ENCODE assay signal across 22 cellular contexts in the genomic region with DNA sequence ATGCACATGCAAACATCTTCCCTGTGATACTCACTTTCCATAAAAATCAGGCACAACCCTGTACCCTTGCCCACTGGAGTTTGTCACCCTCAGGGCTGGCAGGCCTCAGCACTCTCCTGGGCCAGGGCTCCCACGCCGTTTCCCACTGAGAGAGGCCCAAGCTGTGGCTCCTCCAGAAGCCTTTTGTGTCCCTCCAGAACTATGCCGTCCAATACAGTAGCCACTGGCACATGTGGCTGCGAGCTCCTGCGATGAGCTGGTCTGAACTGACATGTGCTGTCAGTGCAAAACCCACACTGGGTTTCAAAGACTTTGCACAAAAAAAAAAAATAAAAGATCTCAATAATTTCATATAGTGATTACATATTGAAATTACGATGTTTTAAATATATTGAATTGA. TPM values are rescaled to one million over a fixed set of nuclear protein-coding genes. Genes with fewer than 3 reads are reported as not detected.
DNase-seq lines count a peak whose midpoint lies in the region; ATAC-seq, FAIRE-seq and TF ChIP-seq lines count a peak whose summit lies in the region.
"Had no signal": no experiment of that assay in that cellular context is flagged by ENCODE, and none has a peak within 500 bp of the region (broad histone marks: within the 10 kb centered on the region; RNA-seq: fewer than 3 reads in every experiment).

No MANE protein-coding gene starts in this region.

- no peak for TF ChIP-seq POLR2A in K562 (conservative IDR thresholded peaks at IDR 0.05)

- POLR2A ChIA-PET in K562 (lab: Yijun Ruan, JAX), result no interaction called here
- POLR2A ChIA-PET in activated CD4-positive, alpha-beta memory T cell treated with anti-CD3 and anti-CD28 coated beads, Interleukin-2, amount 10 ng/mL, durations not matched to agents 7 days and 5 days (lab: Charles Lee), result no interaction called here

- TF ChIP-seq EP300 in K562 (IDR thresholded peaks at IDR 0.05; ENCODE audit: low read length), result no peak

- H3K9me3 ChIP-seq in K562 (replicated peaks; ENCODE audit: control insufficient read depth, insufficient read depth, low read depth, low read length) (no peaks in the 10 kb centered on the region), keratinocyte (ENCODE audit: control insufficient read depth, low read depth, low read length) (no peaks in the 10 kb centered on the region)
- H3K9me3 ChIP-seq: BE2C; BLaER1 treated with 17β-estradiol and CSF1 and Interleukin-3, amounts not matched to agents 10 nM and 100 nM; HAP-1 had no signal

- peak overlapping the region in 1 of 2 experiments; percentile 29; a peak in 1 of 4 replicates for H3K9ac ChIP-seq in K562 (ENCODE audit: insufficient read depth in 1 of 2, low read depth in 2 of 2, low read length in 2 of 2)
- H3K9ac ChIP-seq in keratinocyte (ENCODE audit: control insufficient read depth, extremely low read depth, insufficient read depth, low read length), result no peak overlapping the region
- H3K9ac ChIP-seq: BLaER1 treated with 17β-estradiol and CSF1 and Interleukin-3, amounts not matched to agents 10 nM and 100 nM had no signal

- H3K4me3 ChIP-seq in K562 (no peak overlapping the region), keratinocyte (ENCODE audit: control insufficient read depth in 2 of 3, extremely low read depth in 1 of 3, insufficient read depth in 2 of 3, low read depth in 1 of 3, low read length in 3 of 3) (no peak overlapping the region)
- H3K4me3 ChIP-seq: BLaER1 treated with 17β-estradiol and CSF1 and Interleukin-3, amounts not matched to agents 10 nM and 100 nM; GM12878; HAP-1 had no signal

- no peak for TF ChIP-seq RAD21 in K562 (CRISPR knock-in tag; conservative IDR thresholded peaks at IDR 0.05 in 1 of 2, IDR thresholded peaks at IDR 0.05 in 1 of 2)

- H4K20me1 ChIP-seq in K562 (replicated peaks; ENCODE audit: control insufficient read depth, insufficient read depth, low read length) (no peaks in the 10 kb centered on the region), keratinocyte (ENCODE audit: control insufficient read depth, extremely low read depth, insufficient read depth, low read length) (no peaks in the 10 kb centered on the region)
- H4K20me1 ChIP-seq: BLaER1 treated with 17β-estradiol and CSF1 and Interleukin-3, amounts not matched to agents 10 nM and 100 nM had no signal

- dilution Hi-C loops in keratinocyte (cut with MboI; ENCODE audit: extremely low pct_ligation_motif_present, low sequenced_read_pairs), result no loop called here

- no peak overlapping the region for H3K4me3 Mint-ChIP-seq in activated naive CD4-positive, alpha-beta T cell treated with anti-CD3 and anti-CD28 coated beads, Interleukin-2, amount 10 ng/mL, durations not matched to agents 7 days and 5 days
- no peak overlapping the region for H3K4me3 Mint-ChIP-seq in activated CD4-positive, alpha-beta memory T cell treated with anti-CD3 and anti-CD28 coated beads, Interleukin-2, amount 10 ng/mL, durations not matched to agents 7 days and 5 days
- H3K4me3 Mint-ChIP-seq: CD14-positive monocyte; CD4-positive, alpha-beta T cell; CD8-positive, alpha-beta memory T cell; HFFc6 had no signal

- H3K9me1 ChIP-seq in K562 (ENCODE audit: control insufficient read depth, insufficient read depth, low read length) (no peaks in the 10 kb centered on the region), keratinocyte (ENCODE audit: control insufficient read depth, extremely low read depth, insufficient read depth, low read length) (no peaks in the 10 kb centered on the region)

- H3K4me1 Mint-ChIP-seq in activated naive CD4-positive, alpha-beta T cell treated with anti-CD3 and anti-CD28 coated beads, Interleukin-2, amount 10 ng/mL, durations not matched to agents 7 days and 5 days, result no peaks in the 10 kb centered on the region
- H3K4me1 Mint-ChIP-seq in activated CD4-positive, alpha-beta memory T cell treated with anti-CD3 and anti-CD28 coated beads, Interleukin-2, amount 10 ng/mL, durations not matched to agents 7 days and 5 days, result peaks cover 1% of the 10 kb centered on the region

- H3K27me3 Mint-ChIP-seq in activated naive CD4-positive, alpha-beta T cell treated with anti-CD3 and anti-CD28 coated beads, Interleukin-2, amount 10 ng/mL, durations not matched to agents 7 days and 5 days, result peaks cover 9% of the 10 kb centered on the region
- peaks cover 11% of the 10 kb centered on the region for H3K27me3 Mint-ChIP-seq in activated CD4-positive, alpha-beta memory T cell treated with anti-CD3 and anti-CD28 coated beads, Interleukin-2, amount 10 ng/mL, durations not matched to agents 7 days and 5 days

- H3K79me2 ChIP-seq in K562 (ENCODE audit: control insufficient read depth, insufficient read depth, low read length) (no peaks in the 10 kb centered on the region), keratinocyte (ENCODE audit: control insufficient read depth, insufficient read depth, low read length) (no peaks in the 10 kb centered on the region)

- peaks cover 3 to 13% of the 10 kb centered on the region in 2 experiments; a peak in 4 of 5 replicates for H3K4me1 ChIP-seq in K562 (replicated peaks in 1 of 2; ENCODE audit: control insufficient read depth in 2 of 2, insufficient read depth in 2 of 2, low read length in 2 of 2)
- H3K4me1 ChIP-seq in keratinocyte (ENCODE audit: control insufficient read depth, extremely low read depth, insufficient read depth, low read length), result peaks cover 36% of the 10 kb centered on the region
- H3K4me1 ChIP-seq: BE2C; BLaER1 treated with 17β-estradiol and CSF1 and Interleukin-3, amounts not matched to agents 10 nM and 100 nM; HAP-1 had no signal

- no TSS peak for BruUV-seq in K562 (replicated peaks; lab: Mats Ljungman, UMichigan)

- CTCF ChIA-PET in K562 (lab: Yijun Ruan, JAX; ENCODE audit: low intra/inter-chr PET ratio), result no interaction called here
- CTCF ChIA-PET in activated naive CD4-positive, alpha-beta T cell treated with anti-CD3 and anti-CD28 coated beads, Interleukin-2, amount 10 ng/mL, durations not matched to agents 7 days and 5 days (lab: Charles Lee), result interaction anchor here (0.9 kb wide), 1 partner anchor 23 kb away, joined by 4 read pairs; no protein-coding TSS in a partner anchor
- CTCF ChIA-PET in activated CD4-positive, alpha-beta memory T cell treated with anti-CD3 and anti-CD28 coated beads, Interleukin-2, amount 10 ng/mL, durations not matched to agents 7 days and 5 days (lab: Charles Lee), result interaction anchor here (1.6 kb wide), 1 partner anchor 34 kb away, joined by 5 read pairs; no protein-coding TSS in a partner anchor

- H3K4me2 ChIP-seq in K562 (ENCODE audit: insufficient read depth, low read length), result no peak overlapping the region
- H3K4me2 ChIP-seq in keratinocyte (ENCODE audit: control insufficient read depth, extremely low read depth, insufficient read depth, low read depth, low read length), result no peak overlapping the region
- H3K4me2 ChIP-seq: BLaER1 treated with 17β-estradiol and CSF1 and Interleukin-3, amounts not matched to agents 10 nM and 100 nM had no signal

- no peaks in the 10 kb centered on the region for H3K9me3 Mint-ChIP-seq in activated naive CD4-positive, alpha-beta T cell treated with anti-CD3 and anti-CD28 coated beads, Interleukin-2, amount 10 ng/mL, durations not matched to agents 7 days and 5 days
- H3K9me3 Mint-ChIP-seq in activated CD4-positive, alpha-beta memory T cell treated with anti-CD3 and anti-CD28 coated beads, Interleukin-2, amount 10 ng/mL, durations not matched to agents 7 days and 5 days, result no peaks in the 10 kb centered on the region
- H3K9me3 Mint-ChIP-seq: CD14-positive monocyte; CD4-positive, alpha-beta T cell; HFFc6 had no signal

- H3K27ac ChIP-seq in K562 (ENCODE audit: extremely low read depth, low read depth, low read length) (no peak overlapping the region), keratinocyte (ENCODE audit: control insufficient read depth, insufficient read depth, low read length) (no peak overlapping the region)
- H3K27ac ChIP-seq: BLaER1 treated with 17β-estradiol and CSF1 and Interleukin-3, amounts not matched to agents 10 nM and 100 nM had no signal

- FAIRE-seq in K562 (lab: Jason Lieb, UNC) (no peak), keratinocyte (lab: Jason Lieb, UNC) (no peak)
- FAIRE-seq: D721Med, GM12878, H54 had no signal

- H3K36me3 ChIP-seq in K562 (ENCODE audit: control insufficient read depth, insufficient read depth, low read length) (no peaks in the 10 kb centered on the region), keratinocyte (ENCODE audit: control insufficient read depth in 2 of 2, extremely low read depth in 1 of 2, insufficient read depth in 2 of 2, low read length in 2 of 2) (no peaks in the 10 kb centered on the region)
- H3K36me3 ChIP-seq: BE2C; BLaER1 treated with 17β-estradiol and CSF1 and Interleukin-3, amounts not matched to agents 10 nM and 100 nM; HAP-1 had no signal

- H3K27ac Mint-ChIP-seq in activated naive CD4-positive, alpha-beta T cell treated with anti-CD3 and anti-CD28 coated beads, Interleukin-2, amount 10 ng/mL, durations not matched to agents 7 days and 5 days, result no peak overlapping the region
- H3K27ac Mint-ChIP-seq in activated CD4-positive, alpha-beta memory T cell treated with anti-CD3 and anti-CD28 coated beads, Interleukin-2, amount 10 ng/mL, durations not matched to agents 7 days and 5 days, result no peak overlapping the region
- H3K27ac Mint-ChIP-seq: CD14-positive monocyte; CD4-positive, alpha-beta T cell; CD8-positive, alpha-beta memory T cell; HFFc6 had no signal

- H2AFZ ChIP-seq in K562 (ENCODE audit: low read depth, low read length), result peak overlapping the region; percentile 42
- peak overlapping the region; percentile 67 for H2AFZ ChIP-seq in keratinocyte (ENCODE audit: control insufficient read depth, low read length)

- in situ Hi-C loops in K562 (cut with MboI), result no loop called here

- 60% methylated on average over 6 of the region's 6 CpGs for WGBS in K562 (ENCODE audit: insufficient coverage, low coverage, missing lambda C conversion rate)

- intact Hi-C loops in K562 (cut with micrococcal nuclease), result no loop called here

- ATAC-seq in K562 (no peak), HG02642 (IDR thresholded peaks at IDR 0.05; ENCODE audit: poor library complexity, unreplicated experiment) (no peak)
- ATAC-seq: GM12878 had no signal

- H3K36me3 Mint-ChIP-seq in activated naive CD4-positive, alpha-beta T cell treated with anti-CD3 and anti-CD28 coated beads, Interleukin-2, amount 10 ng/mL, durations not matched to agents 7 days and 5 days, result no peaks in the 10 kb centered on the region
- no peaks in the 10 kb centered on the region for H3K36me3 Mint-ChIP-seq in activated CD4-positive, alpha-beta memory T cell treated with anti-CD3 and anti-CD28 coated beads, Interleukin-2, amount 10 ng/mL, durations not matched to agents 7 days and 5 days (ENCODE audit: low read depth)
- H3K36me3 Mint-ChIP-seq: CD14-positive monocyte; CD8-positive, alpha-beta memory T cell had no signal

- H3K27me3 ChIP-seq in K562 (ENCODE audit: control insufficient read depth in 2 of 2, insufficient read depth in 2 of 2, low read length in 2 of 2) (no peaks in the 10 kb centered on the region), keratinocyte (ENCODE audit: control insufficient read depth, extremely low read depth, insufficient read depth, low read length) (no peaks in the 10 kb centered on the region)
- H3K27me3 ChIP-seq: BE2C; BLaER1 treated with 17β-estradiol and CSF1 and Interleukin-3, amounts not matched to agents 10 nM and 100 nM had no signal

- DNase-seq in AG20443 (ENCODE audit: low spot score), result peak; percentile 14
- DNase-seq in K562 (ENCODE audit: extremely low read depth in 1 of 4, low spot score in 3 of 4), result no peak
- DNase-seq in keratinocyte (ENCODE audit: low read depth, low spot score), result no peak
- no peak for DNase-seq in activated naive CD4-positive, alpha-beta T cell treated with anti-CD3 and anti-CD28 coated beads, Interleukin-2, amount 10 ng/mL, durations not matched to agents 7 days and 5 days
- no peak for DNase-seq in activated CD4-positive, alpha-beta memory T cell treated with anti-CD3 and anti-CD28 coated beads, Interleukin-2, amount 10 ng/mL, durations not matched to agents 7 days and 5 days
- DNase-seq: AML-193; BE2C; CD4-positive, alpha-beta T cell; CD8-positive, alpha-beta memory T cell; DMS 273 treated with DMSO at 0.1 percent for 48 hours; DMS79; EL; GDM1; GOT3; HFFc6 had no signal

- TF ChIP-seq CTCF in K562 (IDR thresholded peaks at IDR 0.05 in 2 of 3, conservative IDR thresholded peaks at IDR 0.05 in 1 of 3; ENCODE audit: insufficient read depth in 2 of 3, low read depth in 1 of 3, low read length in 3 of 3) (no peak), keratinocyte (optimal IDR thresholded peaks at IDR 0.05 in 1 of 3, IDR thresholded peaks at IDR 0.05 in 1 of 3, conservative IDR thresholded peaks at IDR 0.05 in 1 of 3; ENCODE audit: extremely low read depth in 1 of 3, insufficient read depth in 2 of 3, low read length in 3 of 3) (no peak)

RNA-seq across cellular contexts. Expression of gene GPNMB, which starts 7.3 kb away (rescaled TPM):
- not detected in 2 replicates for total RNA-seq in K562 (2011; cell fraction: chromatin; rRNA removed; ENCODE audit: low replicate concordance)
- not detected in 2 replicates for total RNA-seq in K562 (2011; cell fraction: nucleolus; rRNA removed)
- 0.51 TPM in 1 of 2 replicates, not detected in the other for total RNA-seq in K562 (2011; cell fraction: nucleoplasm; rRNA removed)
- total RNA-seq in K562 (2014; rRNA removed) (0.24 and 0.64 TPM in 2 replicates), K562 (2014; rRNA removed; fragmentation: Illumina TruSeq; extraction: Trizol) (0.15 and 0.26 TPM in 2 replicates), K562 (2015; rRNA removed; fragmentation: Illumina TruSeq; extraction: Trizol) (0.18 and 0.41 TPM in 2 replicates), K562 (2021) (0.20 and 0.54 TPM in 2 replicates)
- polyA plus RNA-seq in K562 (2011; rRNA removed) (0.03 and 0.35 TPM in 2 replicates), K562 (2014; fragmentation: Illumina TruSeq; extraction: Trizol) (0.33 and 0.80 TPM in 2 replicates), K562 (2014; fragmentation: Nextera tagmentation; extraction: Ambion mirVana) (under 1 TPM; 0.31 to 0.67 TPM), K562 (2014; rRNA removed) (0.11 and 0.72 TPM in 2 replicates), keratinocyte (44.5 to 412 TPM (median 142 TPM) in 3 replicates)
- polyA plus RNA-seq in K562 (2011; cell fraction: cytosol; rRNA removed), result 0.03 and 0.07 TPM in 2 replicates
- polyA plus RNA-seq in K562 (2011; cell fraction: nucleus; rRNA removed), result 0.10 and 0.23 TPM in 2 replicates
- 0.18 and 0.22 TPM in 2 replicates for polyA plus RNA-seq in K562 (2012)
- polyA minus RNA-seq in K562 (2011; rRNA and poly(A)+ RNA removed), result not detected in 2 replicates
- not detected in 2 replicates for polyA minus RNA-seq in K562 (2011; cell fraction: cytosol; rRNA and poly(A)+ RNA removed)
- polyA minus RNA-seq in K562 (2011; cell fraction: nucleus; rRNA and poly(A)+ RNA removed), result 0.40 TPM in 1 of 2 replicates, not detected in the other
- 724 TPM for polyA plus RNA-seq in keratinocyte (2011; ENCODE audit: low read depth)
- 34.1 and 60.1 TPM in 2 replicates for polyA plus RNA-seq in keratinocyte (2011; cell fraction: cytosol; rRNA removed)
- polyA plus RNA-seq in keratinocyte (2011; cell fraction: nucleus; rRNA removed), result 414 and 470 TPM in 2 replicates
- 26.1 and 673 TPM in 2 replicates for polyA plus RNA-seq in keratinocyte (2012; ENCODE audit: low replicate concordance)
- 19.2 to 197 TPM (median 64.9 TPM) in 3 replicates for polyA minus RNA-seq in keratinocyte
- 29.7 TPM for polyA minus RNA-seq in keratinocyte (2011; cell fraction: cytosol; rRNA and poly(A)+ RNA removed)
- 180 and 280 TPM in 2 replicates for polyA minus RNA-seq in keratinocyte (2011; cell fraction: nucleus; rRNA and poly(A)+ RNA removed)
- under 1 TPM; 0.28 to 0.38 TPM for total RNA-seq in activated CD4-positive, alpha-beta memory T cell treated with anti-CD3 and anti-CD28 coated beads, Interleukin-2, amount 10 ng/mL, durations not matched to agents 7 days and 5 days
- total RNA-seq: CD4-positive, alpha-beta T cell had no signal
- polyA plus RNA-seq: CD8-positive, alpha-beta memory T cell had no signal

RNA-seq across cellular contexts. Expression of gene NUP42, which starts 57.4 kb away (rescaled TPM):
- 45.9 and 61.6 TPM in 2 replicates for total RNA-seq in K562 (2011; cell fraction: chromatin; rRNA removed; ENCODE audit: low replicate concordance)
- 24.8 and 28.2 TPM in 2 replicates for total RNA-seq in K562 (2011; cell fraction: nucleolus; rRNA removed)
- total RNA-seq in K562 (2011; cell fraction: nucleoplasm; rRNA removed), result 29.1 and 42.7 TPM in 2 replicates
- total RNA-seq in K562 (2014; rRNA removed), result 62.2 and 71.7 TPM in 2 replicates
- total RNA-seq in K562 (2014; rRNA removed; fragmentation: Illumina TruSeq; extraction: Trizol), result 71.2 and 72.9 TPM in 2 replicates
- total RNA-seq in K562 (2015; rRNA removed; fragmentation: Illumina TruSeq; extraction: Trizol), result 61.3 and 73.5 TPM in 2 replicates
- 41.8 and 50.5 TPM in 2 replicates for total RNA-seq in K562 (2021)
- 55.4 and 56.0 TPM in 2 replicates for polyA plus RNA-seq in K562 (2011; rRNA removed)
- 40.4 and 45.1 TPM in 2 replicates for polyA plus RNA-seq in K562 (2011; cell fraction: cytosol; rRNA removed)
- polyA plus RNA-seq in K562 (2011; cell fraction: nucleus; rRNA removed), result 74.2 and 81.6 TPM in 2 replicates
- polyA plus RNA-seq in K562 (2012), result 49.9 and 51.4 TPM in 2 replicates
- 62.4 and 66.8 TPM in 2 replicates for polyA plus RNA-seq in K562 (2014; fragmentation: Illumina TruSeq; extraction: Trizol)
- polyA plus RNA-seq in K562 (2014; fragmentation: Nextera tagmentation; extraction: Ambion mirVana), result 10 to 100 TPM; 86.0 to 86.4 TPM
- 74.7 and 94.3 TPM in 2 replicates for polyA plus RNA-seq in K562 (2014; rRNA removed)
- 22.0 and 29.1 TPM in 2 replicates for polyA minus RNA-seq in K562 (2011; rRNA and poly(A)+ RNA removed)
- polyA minus RNA-seq in K562 (2011; cell fraction: cytosol; rRNA and poly(A)+ RNA removed), result 14.5 and 17.0 TPM in 2 replicates
- 22.6 and 26.0 TPM in 2 replicates for polyA minus RNA-seq in K562 (2011; cell fraction: nucleus; rRNA and poly(A)+ RNA removed)
- polyA plus RNA-seq in keratinocyte, result 26.1 to 44.6 TPM (median 34.2 TPM) in 3 replicates
- 11.1 TPM for polyA plus RNA-seq in keratinocyte (2011; ENCODE audit: low read depth)
- 15.9 and 22.8 TPM in 2 replicates for polyA plus RNA-seq in keratinocyte (2011; cell fraction: cytosol; rRNA removed)
- 45.5 and 53.7 TPM in 2 replicates for polyA plus RNA-seq in keratinocyte (2011; cell fraction: nucleus; rRNA removed)
- polyA plus RNA-seq in keratinocyte (2012; ENCODE audit: low replicate concordance), result 24.8 and 32.8 TPM in 2 replicates
- polyA minus RNA-seq in keratinocyte, result 13.3 to 27.6 TPM (median 23.9 TPM) in 3 replicates
- polyA minus RNA-seq in keratinocyte (2011; cell fraction: cytosol; rRNA and poly(A)+ RNA removed), result 26.5 TPM
- 19.4 and 25.8 TPM in 2 replicates for polyA minus RNA-seq in keratinocyte (2011; cell fraction: nucleus; rRNA and poly(A)+ RNA removed)
- total RNA-seq in activated CD4-positive, alpha-beta memory T cell treated with anti-CD3 and anti-CD28 coated beads, Interleukin-2, amount 10 ng/mL, durations not matched to agents 7 days and 5 days, result 10 to 100 TPM; 33.0 to 33.8 TPM

RNA-seq across cellular contexts. Expression of gene MALSU1, which starts 59.9 kb away (rescaled TPM):
- 28.7 and 47.3 TPM in 2 replicates for total RNA-seq in K562 (2011; cell fraction: chromatin; rRNA removed; ENCODE audit: low replicate concordance)
- 20.0 and 22.1 TPM in 2 replicates for total RNA-seq in K562 (2011; cell fraction: nucleolus; rRNA removed)
- 22.9 and 23.3 TPM in 2 replicates for total RNA-seq in K562 (2011; cell fraction: nucleoplasm; rRNA removed)
- total RNA-seq in K562 (2014; rRNA removed), result 221 and 308 TPM in 2 replicates
- total RNA-seq in K562 (2014; rRNA removed; fragmentation: Illumina TruSeq; extraction: Trizol), result 81.2 and 83.4 TPM in 2 replicates
- total RNA-seq in K562 (2015; rRNA removed; fragmentation: Illumina TruSeq; extraction: Trizol), result 76.8 and 80.0 TPM in 2 replicates
- total RNA-seq in K562 (2021), result 100 and 101 TPM in 2 replicates
- 70.6 and 93.3 TPM in 2 replicates for polyA plus RNA-seq in K562 (2011; rRNA removed)
- 72.5 and 84.7 TPM in 2 replicates for polyA plus RNA-seq in K562 (2011; cell fraction: cytosol; rRNA removed)
- polyA plus RNA-seq in K562 (2011; cell fraction: nucleus; rRNA removed), result 37.3 and 38.5 TPM in 2 replicates
- polyA plus RNA-seq in K562 (2012), result 38.9 and 109 TPM in 2 replicates
- 48.2 and 82.9 TPM in 2 replicates for polyA plus RNA-seq in K562 (2014; fragmentation: Illumina TruSeq; extraction: Trizol)
- polyA plus RNA-seq in K562 (2014; fragmentation: Nextera tagmentation; extraction: Ambion mirVana), result 10 to 100 TPM; 12.3 to 14.4 TPM
- 141 and 180 TPM in 2 replicates for polyA plus RNA-seq in K562 (2014; rRNA removed)
- polyA minus RNA-seq in K562 (2011; rRNA and poly(A)+ RNA removed), result 82.0 and 88.4 TPM in 2 replicates
- polyA minus RNA-seq in K562 (2011; cell fraction: cytosol; rRNA and poly(A)+ RNA removed), result 42.1 and 47.6 TPM in 2 replicates
- polyA minus RNA-seq in K562 (2011; cell fraction: nucleus; rRNA and poly(A)+ RNA removed), result 24.0 and 39.0 TPM in 2 replicates
- polyA plus RNA-seq in keratinocyte, result 34.2 to 67.8 TPM (median 43.1 TPM) in 3 replicates
- polyA plus RNA-seq in keratinocyte (2011; ENCODE audit: low read depth), result 26.3 TPM
- 40.4 and 41.4 TPM in 2 replicates for polyA plus RNA-seq in keratinocyte (2011; cell fraction: cytosol; rRNA removed)
- 22.0 and 31.2 TPM in 2 replicates for polyA plus RNA-seq in keratinocyte (2011; cell fraction: nucleus; rRNA removed)
- polyA plus RNA-seq in keratinocyte (2012; ENCODE audit: low replicate concordance), result 54.0 and 55.1 TPM in 2 replicates
- polyA minus RNA-seq in keratinocyte, result 3.6 to 43.6 TPM (median 23.8 TPM) in 3 replicates
- 39.5 TPM for polyA minus RNA-seq in keratinocyte (2011; cell fraction: cytosol; rRNA and poly(A)+ RNA removed)
- polyA minus RNA-seq in keratinocyte (2011; cell fraction: nucleus; rRNA and poly(A)+ RNA removed), result 4.5 and 8.5 TPM in 2 replicates
- 10 to 100 TPM; 49.8 to 51.8 TPM for total RNA-seq in activated CD4-positive, alpha-beta memory T cell treated with anti-CD3 and anti-CD28 coated beads, Interleukin-2, amount 10 ng/mL, durations not matched to agents 7 days and 5 days
